Comparison of ENCODE assay signal across 29 cellular contexts in the genomic region with DNA sequence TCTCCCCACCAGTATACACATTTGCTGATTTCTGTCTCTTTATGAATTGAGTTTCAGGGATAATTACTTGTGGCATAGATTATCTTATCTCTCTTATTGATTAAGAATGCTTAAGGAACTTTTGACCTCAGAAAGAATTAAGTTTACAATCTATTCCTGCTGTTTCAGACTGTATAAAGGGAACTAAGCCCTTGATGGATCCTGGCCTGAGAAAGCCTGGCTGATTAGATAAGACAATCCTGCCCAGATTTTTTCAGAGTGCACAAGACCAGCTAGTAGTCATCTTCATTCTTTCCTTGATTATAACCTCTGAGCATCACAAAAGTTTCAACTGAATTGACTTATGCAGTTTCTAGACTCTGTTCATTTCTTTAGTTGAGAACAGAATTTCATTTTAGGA. TPM values are rescaled to one million over a fixed set of nuclear protein-coding genes. Genes with fewer than 3 reads are reported as not detected.
DNase-seq lines count a peak whose midpoint lies in the region; ATAC-seq, FAIRE-seq and TF ChIP-seq lines count a peak whose summit lies in the region.
"Had no signal": no experiment of that assay in that cellular context is flagged by ENCODE, and none has a peak within 500 bp of the region (broad histone marks: within the 10 kb centered on the region; RNA-seq: fewer than 3 reads in every experiment).

No MANE protein-coding gene starts in this region.

- H3K9me3 Mint-ChIP-seq in endothelial cell (ENCODE audit: unreplicated experiment) = peaks cover 6% of the 10 kb centered on the region
- H3K9me3 Mint-ChIP-seq in mesothelial cell of epicardium = peaks cover 14% of the 10 kb centered on the region

- H3K27ac Mint-ChIP-seq in endothelial cell (ENCODE audit: unreplicated experiment) (peak overlapping the region; percentile 88), mesothelial cell of epicardium (peak overlapping the region; percentile 54)
- H3K27ac Mint-ChIP-seq: activated CD8-positive, alpha-beta T cell treated with anti-CD3 and anti-CD28 coated beads, Interleukin-2, amount 10 ng/mL, durations not matched to agents 7 days and 5 days; activated naive CD8-positive, alpha-beta T cell treated with anti-CD3 and anti-CD28 coated beads for 36 hours; H9; naive thymus-derived CD8-positive, alpha-beta T cell had no signal

- peaks cover 9% of the 10 kb centered on the region for H3K36me3 Mint-ChIP-seq in endothelial cell (ENCODE audit: low read depth, unreplicated experiment)
- peaks cover 15% of the 10 kb centered on the region for H3K36me3 Mint-ChIP-seq in mesothelial cell of epicardium
- H3K36me3 Mint-ChIP-seq: activated naive CD8-positive, alpha-beta T cell treated with anti-CD3 and anti-CD28 coated beads for 36 hours had no signal

- H3K9me3 ChIP-seq in esophagus muscularis mucosa = no peaks in the 10 kb centered on the region
- H3K9me3 ChIP-seq: stomach, thyroid gland had no signal

- H3K4me3 Mint-ChIP-seq in endothelial cell (ENCODE audit: unreplicated experiment) (no peak overlapping the region), mesothelial cell of epicardium (no peak overlapping the region)
- H3K4me3 Mint-ChIP-seq: activated CD8-positive, alpha-beta T cell treated with anti-CD3 and anti-CD28 coated beads, Interleukin-2, amount 10 ng/mL, durations not matched to agents 7 days and 5 days; activated naive CD8-positive, alpha-beta T cell treated with anti-CD3 and anti-CD28 coated beads for 36 hours; H9; naive thymus-derived CD8-positive, alpha-beta T cell had no signal

- no peak for TF ChIP-seq EP300 in esophagus muscularis mucosa (IDR thresholded peaks at IDR 0.05)

- TF ChIP-seq POLR2A in esophagus muscularis mucosa (IDR thresholded peaks at IDR 0.05; ENCODE audit: low read depth) = no peak

- H3K4me1 Mint-ChIP-seq in endothelial cell (ENCODE audit: unreplicated experiment) = peaks cover 26% of the 10 kb centered on the region
- H3K4me1 Mint-ChIP-seq in mesothelial cell of epicardium = peaks cover 34% of the 10 kb centered on the region

- H2AFZ ChIP-seq in ACC112 (ENCODE audit: low read length, unreplicated experiment) = peak overlapping the region; percentile 79

- no peak for ATAC-seq in GM21447 (IDR thresholded peaks at IDR 0.05; ENCODE audit: unreplicated experiment)
- ATAC-seq in GM19351 (IDR thresholded peaks at IDR 0.05; ENCODE audit: unreplicated experiment) = no peak
- no peak for ATAC-seq in GM18907 (IDR thresholded peaks at IDR 0.05; ENCODE audit: unreplicated experiment)
- ATAC-seq: activated CD8-positive, alpha-beta T cell treated with anti-CD3 and anti-CD28 coated beads, Interleukin-2, amount 10 ng/mL, durations not matched to agents 7 days and 5 days; naive thymus-derived CD8-positive, alpha-beta T cell had no signal

- H3K4me3 ChIP-seq in ACC112 (ENCODE audit: low read depth, low read length) = no peak overlapping the region
- H3K4me3 ChIP-seq in esophagus muscularis mucosa = no peak overlapping the region
- H3K4me3 ChIP-seq: ascending aorta, left ventricle myocardium inferior, skin epidermis, stomach, thyroid gland had no signal

- FAIRE-seq in RCC 7860 (lab: Jason Lieb, UNC) = no peak
- FAIRE-seq: islet of Langerhans had no signal

- TF ChIP-seq CTCF in endothelial cell (IDR thresholded peaks at IDR 0.05; ENCODE audit: unreplicated experiment) (no peak), mesothelial cell of epicardium (IDR thresholded peaks at IDR 0.05; ENCODE audit: unreplicated experiment) (no peak), esophagus muscularis mucosa (IDR thresholded peaks at IDR 0.05) (no peak)

- DNase-seq in RCC 7860 (ENCODE audit: low spot score) = peak; percentile 1
- DNase-seq in endothelial cell (ENCODE audit: low spot score) = no peak
- DNase-seq in mesothelial cell of epicardium (ENCODE audit: low spot score in 2 of 2, unreplicated experiment in 2 of 2) = no peak
- DNase-seq in esophagus muscularis mucosa (ENCODE audit: extremely low spot score) = no peak
- DNase-seq: activated CD4-positive, CD25-positive, alpha-beta regulatory T cell treated with anti-CD3 and anti-CD28 coated beads, Interleukin-2, amount 50 U/mL, for 72 hours; activated CD8-positive, alpha-beta T cell treated with anti-CD3 and anti-CD28 coated beads, Interleukin-2, amount 10 ng/mL, durations not matched to agents 7 days and 5 days; activated effector memory CD4-positive, alpha-beta T cell treated with anti-CD3 and anti-CD28 coated beads, Interleukin-2, amount 50 U/mL, for 16 hours; activated naive CD8-positive, alpha-beta T cell treated with anti-CD3 and anti-CD28 coated beads for 36 hours; activated T-cell treated with anti-CD3 and anti-CD28 coated beads for 4 hours; caudate nucleus; cortex of kidney; H9; left ventricle myocardium inferior; MV-4-11; naive thymus-derived CD8-positive, alpha-beta T cell; NCI-H2171; NCI-H510A; retina; SHP77 treated with DMSO at 0.1 percent for 48 hours; stimulated activated CD4-positive, alpha-beta T cell treated with anti-CD3 and anti-CD28 coated beads, Interleukin-1b, Interleukin-23, amount 100 ng/mL, for 48 hours; stomach; thyroid gland had no signal

- H3K79me2 ChIP-seq in ACC112 (ENCODE audit: control insufficient read depth, insufficient read depth, low read length, unreplicated experiment) = no peaks in the 10 kb centered on the region

- H3K27me3 ChIP-seq in ACC112 (ENCODE audit: insufficient read depth, low read length) = no peaks in the 10 kb centered on the region
- no peaks in the 10 kb centered on the region for H3K27me3 ChIP-seq in esophagus muscularis mucosa
- H3K27me3 ChIP-seq: ascending aorta, stomach, thyroid gland had no signal

- H3K4me1 ChIP-seq in ACC112 (ENCODE audit: control insufficient read depth, insufficient read depth, low read length, unreplicated experiment) (peaks cover 24% of the 10 kb centered on the region), esophagus muscularis mucosa (peaks cover 6 to 20% (median 19%) of the 10 kb centered on the region in 4 donors)
- H3K4me1 ChIP-seq: ascending aorta had no signal

- H3K36me3 ChIP-seq in ACC112 (ENCODE audit: insufficient read depth, low read length) (no peaks in the 10 kb centered on the region), esophagus muscularis mucosa (no peaks in the 10 kb centered on the region)
- H3K36me3 ChIP-seq: ascending aorta, left ventricle myocardium inferior, stomach, thyroid gland had no signal

- intact Hi-C loops in esophagus muscularis mucosa (cut with DNase I) = loop anchor here (5.0 kb wide), 1 partner anchor 715 kb away; no protein-coding TSS in a partner anchor

- no peak overlapping the region for H3K27ac ChIP-seq in ACC112 (ENCODE audit: low read depth, low read length)
- no peak overlapping the region for H3K27ac ChIP-seq in esophagus muscularis mucosa (replicated peaks in 1 of 4)
- H3K27ac ChIP-seq: ascending aorta, left ventricle myocardium inferior, skin epidermis, stomach, thyroid gland had no signal

- H3K27me3 Mint-ChIP-seq in endothelial cell (ENCODE audit: unreplicated experiment) (peaks cover 1% of the 10 kb centered on the region), mesothelial cell of epicardium (ENCODE audit: low read depth) (no peaks in the 10 kb centered on the region)

RNA-seq across cellular contexts. Expression of a gene that starts 22.7 kb away (rescaled TPM):
- 735 TPM for total RNA-seq in endothelial cell (ENCODE audit: unreplicated experiment)
- 80.0 to 89.7 TPM (median 87.9 TPM) in 3 replicates for total RNA-seq in mesothelial cell of epicardium
- 10 to 100 TPM; 57.3 to 93.1 (median 68.2) TPM for total RNA-seq in esophagus muscularis mucosa
- total RNA-seq: activated CD8-positive, alpha-beta T cell treated with anti-CD3 and anti-CD28 coated beads, Interleukin-2, amount 10 ng/mL, durations not matched to agents 7 days and 5 days; activated naive CD8-positive, alpha-beta T cell treated with anti-CD3 and anti-CD28 coated beads for 36 hours; naive thymus-derived CD8-positive, alpha-beta T cell had no signal
